Comparison of ENCODE assay signal across 23 cellular contexts in genomic region chr20:44851545-44851944, GRCh38. TPM values are rescaled to one million over a fixed set of nuclear protein-coding genes. Genes with fewer than 3 reads are reported as not detected.
DNase-seq lines count a peak whose midpoint lies in the region; ATAC-seq, FAIRE-seq and TF ChIP-seq lines count a peak whose summit lies in the region.
"Had no signal": no experiment of that assay in that cellular context is flagged by ENCODE, and none has a peak within 500 bp of the region (broad histone marks: within the 10 kb centered on the region; RNA-seq: fewer than 3 reads in every experiment).

No MANE protein-coding gene starts in this region.

- intact Hi-C loops in left cardiac atrium (cut with DNase I): no loop called here

- CTCF ChIA-PET in H1 (lab: Charles Lee; ENCODE audit: partially characterized antibody): interaction anchor here (1.4 to 1.9 kb wide), 4 partner anchors 31 to 104 kb away, joined by 4 to 15 read pairs (median 5); no protein-coding TSS in a partner anchor

- no peak overlapping the region for H3K14ac ChIP-seq in H1 (ENCODE audit: insufficient read length)

- no peak overlapping the region for H2BK15ac ChIP-seq in H1 (ENCODE audit: low read length)

- peak; percentile 85 for DNase-seq in LNCaP clone FGC (ENCODE audit: low read depth)
- no peak for DNase-seq in H1 (ENCODE audit: low read depth in 1 of 2, low spot score in 2 of 2)
- no peak for DNase-seq in stimulated activated CD8-positive, alpha-beta memory T cell treated with anti-CD3 and anti-CD28 coated beads, Interleukin-4, amount 100 ng/mL, for 48 hours
- DNase-seq in left cardiac atrium: no peak
- DNase-seq in stimulated activated CD4-positive, alpha-beta T cell treated with anti-CD3 and anti-CD28 coated beads, Interleukin-12 subunit alpha, Interleukin-12 subunit beta, amount 100 ng/mL, for 4 hours: no peak
- no peak for DNase-seq in substantia nigra (lab: John Stamatoyannopoulos, UW)
- DNase-seq: 8988T, GF-D8, HFFc6, KG1, MM.1S, NCI-H1105 treated with DMSO at 0.1 percent for 48 hours, NCI-H1930, NCI-H2171 treated with DMSO at 0.1 percent for 48 hours, NCI-H510A treated with DMSO at 0.1 percent for 48 hours, Right ventricle myocardium superior had no signal

- no peak overlapping the region for H3K23ac ChIP-seq in H1 (ENCODE audit: insufficient read length)

- H3K4me3 ChIP-seq in LNCaP clone FGC (ENCODE audit: low read depth, low read length) (no peak overlapping the region), H1 (ENCODE audit: extremely low read depth in 1 of 4, insufficient read depth in 2 of 4, low read depth in 3 of 4, low read length in 4 of 4) (no peak overlapping the region), mucosa of rectum (ENCODE audit: low read length in 2 of 2) (no peak overlapping the region)
- H3K4me3 ChIP-seq: BLaER1 treated with 17β-estradiol and CSF1 and Interleukin-3, amounts not matched to agents 10 nM and 100 nM; SK-N-MC had no signal

- POLR2A ChIA-PET in H1 (lab: Charles Lee; ENCODE audit: partially characterized antibody): no interaction called here

- H3K79me2 ChIP-seq in H1 (ENCODE audit: control insufficient read depth in 1 of 2, insufficient read depth in 2 of 2, low read length in 2 of 2): no peaks in the 10 kb centered on the region

- H3K4ac ChIP-seq in H1 (replicated peaks; ENCODE audit: insufficient read length, low read depth, low read length): no peak overlapping the region

- no peak overlapping the region for H2AFZ ChIP-seq in H1 (ENCODE audit: low read length)

- no peak overlapping the region for H4K8ac ChIP-seq in H1 (ENCODE audit: extremely low read depth, insufficient read depth, low read length)

- no peak overlapping the region for H2BK120ac ChIP-seq in H1 (replicated peaks; ENCODE audit: low read depth, low read length)

- no peak for ATAC-seq in left cardiac atrium

- TF ChIP-seq EP300 in H1 (IDR thresholded peaks at IDR 0.05; ENCODE audit: borderline replicate concordance in 1 of 2, low read depth in 2 of 2, low read length in 2 of 2): no peak

- H4K91ac ChIP-seq in H1 (replicated peaks; ENCODE audit: insufficient read length, low read length): no peak overlapping the region

- H3K4me1 ChIP-seq in H1 (replicated peaks in 1 of 4; ENCODE audit: control insufficient read depth in 3 of 4, insufficient read depth in 4 of 4, low read length in 3 of 4): peaks cover 0 to 2% (median under 1%) of the 10 kb centered on the region in 4 experiments; a peak in 2 of 7 replicates
- peaks cover 10 to 28% of the 10 kb centered on the region in 2 donors for H3K4me1 ChIP-seq in mucosa of rectum (ENCODE audit: control insufficient read depth in 2 of 2, insufficient read depth in 2 of 2, low read length in 2 of 2)
- H3K4me1 ChIP-seq: BLaER1 treated with 17β-estradiol and CSF1 and Interleukin-3, amounts not matched to agents 10 nM and 100 nM had no signal

- H3K18ac ChIP-seq in H1 (ENCODE audit: extremely low read depth, low read length): no peak overlapping the region

- no peak overlapping the region for H2BK5ac ChIP-seq in H1 (ENCODE audit: low read depth, low read length)

- no peaks in the 10 kb centered on the region for H3K27me3 ChIP-seq in H1 (replicated peaks in 1 of 4; ENCODE audit: control insufficient read depth in 3 of 4, extremely low read depth in 1 of 4, insufficient read depth in 3 of 4, low read length in 3 of 4)
- H3K27me3 ChIP-seq in mucosa of rectum (ENCODE audit: control insufficient read depth in 2 of 2, insufficient read depth in 2 of 2, low read length in 2 of 2): no peaks in the 10 kb centered on the region
- H3K27me3 ChIP-seq: BLaER1 treated with 17β-estradiol and CSF1 and Interleukin-3, amounts not matched to agents 10 nM and 100 nM had no signal

- no peaks in the 10 kb centered on the region; the same call in 1 of the 2 replicates for H3K23me2 ChIP-seq in H1 (ENCODE audit: low read depth, low read length)

- no peak for TF ChIP-seq RAD21 in H1 (IDR thresholded peaks at IDR 0.05 in 1 of 2, conservative IDR thresholded peaks at IDR 0.05 in 1 of 2; ENCODE audit: low read depth in 2 of 2, low read length in 2 of 2)

- no peak overlapping the region for H4K5ac ChIP-seq in H1 (ENCODE audit: insufficient read length, low read depth, low read length)

- H2BK12ac ChIP-seq in H1 (ENCODE audit: low read depth, low read length): no peak overlapping the region

- WGBS in H1 (ENCODE audit: extremely low coverage in 1 of 2, insufficient coverage in 1 of 2, insufficient read length in 1 of 2, insufficient replicate concordance in 2 of 2, low coverage in 1 of 2, low lambda C conversion rate in 2 of 2, missing lambda C conversion rate in 1 of 2), 2 experiments: 53% methylated on average over 3 of the region's 3 CpGs; no CpG with 5 or more reads in 1 of the 2 experiments

- H4K20me1 ChIP-seq in H1 (replicated peaks in 1 of 2; ENCODE audit: control insufficient read depth in 1 of 2, insufficient read depth in 2 of 2, low read length in 2 of 2): peaks cover 0 to 2% of the 10 kb centered on the region in 2 experiments
- H4K20me1 ChIP-seq: BLaER1 treated with 17β-estradiol and CSF1 and Interleukin-3, amounts not matched to agents 10 nM and 100 nM had no signal

- TF ChIP-seq CTCF in C4-2B (conservative IDR thresholded peaks at IDR 0.05): peak; percentile 25
- TF ChIP-seq CTCF in LNCaP clone FGC (IDR thresholded peaks at IDR 0.05; ENCODE audit: control insufficient read depth, extremely low read depth, insufficient read depth): peak; percentile 47
- TF ChIP-seq CTCF in H1 (IDR thresholded peaks at IDR 0.05; ENCODE audit: control extremely low read depth in 1 of 3, insufficient read depth in 1 of 3, low read depth in 1 of 3, low read length in 3 of 3): no peak

- H3K56ac ChIP-seq in H1 (replicated peaks; ENCODE audit: insufficient read length, low read depth, low read length): no peak overlapping the region

- no peak overlapping the region for H3K27ac ChIP-seq in C4-2B
- no peak overlapping the region for H3K27ac ChIP-seq in H1 (ENCODE audit: low read depth, low read length)
- H3K27ac ChIP-seq in mucosa of rectum (ENCODE audit: low read depth in 2 of 2, low read length in 2 of 2): peak overlapping the region; percentile 48 to 56
- H3K27ac ChIP-seq in substantia nigra (ENCODE audit: low read depth, low read length, poor library complexity, severe bottlenecking): no peak overlapping the region
- H3K27ac ChIP-seq: BLaER1 treated with 17β-estradiol and CSF1 and Interleukin-3, amounts not matched to agents 10 nM and 100 nM; SK-N-MC had no signal

- H3K36me3 ChIP-seq in H1 (ENCODE audit: control insufficient read depth in 2 of 4, insufficient read depth in 4 of 4, low read length in 3 of 4) (no peaks in the 10 kb centered on the region), mucosa of rectum (ENCODE audit: control insufficient read depth in 2 of 2, insufficient read depth in 2 of 2, low read length in 2 of 2) (no peaks in the 10 kb centered on the region)
- H3K36me3 ChIP-seq: BLaER1 treated with 17β-estradiol and CSF1 and Interleukin-3, amounts not matched to agents 10 nM and 100 nM had no signal

- peaks cover 0 to 4% of the 10 kb centered on the region in 2 experiments; a peak in 1 of 4 replicates for H3K9me3 ChIP-seq in H1 (ENCODE audit: insufficient read depth in 2 of 2, low read depth in 1 of 2, low read length in 1 of 2)
- H3K9me3 ChIP-seq in mucosa of rectum (ENCODE audit: control insufficient read depth in 2 of 2, low read length in 2 of 2): no peaks in the 10 kb centered on the region

- TF ChIP-seq POLR2A in H1 (IDR thresholded peaks at IDR 0.05; ENCODE audit: control extremely low read depth in 1 of 2, low read depth in 2 of 2, low read length in 2 of 2): no peak

- no peak overlapping the region for H2BK20ac ChIP-seq in H1 (ENCODE audit: low read length)

- no peak overlapping the region for H3K4me2 ChIP-seq in H1 (ENCODE audit: insufficient read depth in 1 of 2, low read depth in 2 of 2, low read length in 2 of 2)
- H3K4me2 ChIP-seq: BLaER1 treated with 17β-estradiol and CSF1 and Interleukin-3, amounts not matched to agents 10 nM and 100 nM had no signal

- no peaks in the 10 kb centered on the region for H3K79me1 ChIP-seq in H1 (ENCODE audit: low read depth, low read length)

- H3K9ac ChIP-seq in H1 (replicated peaks in 1 of 4; ENCODE audit: extremely low read depth in 1 of 4, low read depth in 3 of 4, low read length in 3 of 4) (no peak overlapping the region), mucosa of rectum (ENCODE audit: low read depth in 1 of 2, low read length in 2 of 2) (no peak overlapping the region)
- H3K9ac ChIP-seq: BLaER1 treated with 17β-estradiol and CSF1 and Interleukin-3, amounts not matched to agents 10 nM and 100 nM had no signal

- no peak overlapping the region for H2AK5ac ChIP-seq in H1 (ENCODE audit: low read depth, low read length)

- no peak for FAIRE-seq in H1 (lab: Jason Lieb, UNC)
- FAIRE-seq: GM12891, GM18507, RCC 7860 had no signal

RNA-seq across cellular contexts. Expression of gene YWHAB, which starts 34.0 kb away (rescaled TPM):
- total RNA-seq in H1 (2021; fragmentation: NEBNext Ultra II Directional; extraction: Animal tissue kit (Norgen Biotek cat#: 25700)): 246 and 256 TPM in 2 replicates
- 40.2 and 72.9 TPM in 2 replicates for polyA plus RNA-seq in H1 (2011; rRNA removed)
- 93.0 TPM for polyA plus RNA-seq in H1 (2011; cell fraction: cytosol; rRNA removed)
- 30.6 TPM for polyA plus RNA-seq in H1 (2011; cell fraction: nucleus; rRNA removed)
- 131 to 211 TPM (median 149 TPM) in 4 replicates for polyA plus RNA-seq in H1 (2012, experiment 1 of 2)
- 47.9 TPM for polyA plus RNA-seq in H1 (2012, experiment 2 of 2)
- 235 TPM for polyA plus RNA-seq in H1 (2013, experiment 1 of 2)
- 241 TPM for polyA plus RNA-seq in H1 (2013, experiment 2 of 2)
- 52.5 and 80.7 TPM in 2 replicates for polyA minus RNA-seq in H1 (2011; rRNA and poly(A)+ RNA removed)
- polyA minus RNA-seq in H1 (2011; cell fraction: cytosol; rRNA and poly(A)+ RNA removed): 44.5 TPM
- 34.7 TPM for polyA minus RNA-seq in H1 (2011; cell fraction: nucleus; rRNA and poly(A)+ RNA removed)
- total RNA-seq in left cardiac atrium: 100 to 1,000 TPM; 109 to 140 TPM

RNA-seq across cellular contexts. Expression of gene RIMS4, which starts 41.2 kb away (rescaled TPM):
- total RNA-seq in H1 (2021; fragmentation: NEBNext Ultra II Directional; extraction: Animal tissue kit (Norgen Biotek cat#: 25700)): 44.2 and 49.8 TPM in 2 replicates
- polyA plus RNA-seq in H1 (2011; rRNA removed): 13.3 and 18.9 TPM in 2 replicates
- polyA plus RNA-seq in H1 (2011; cell fraction: cytosol; rRNA removed): 14.4 TPM
- 23.8 TPM for polyA plus RNA-seq in H1 (2011; cell fraction: nucleus; rRNA removed)
- polyA plus RNA-seq in H1 (2012, experiment 1 of 2): 24.4 to 33.1 TPM (median 29.0 TPM) in 4 replicates
- 34.8 TPM for polyA plus RNA-seq in H1 (2012, experiment 2 of 2)
- polyA plus RNA-seq in H1 (2013, experiment 1 of 2): 10.3 TPM
- polyA plus RNA-seq in H1 (2013, experiment 2 of 2): 10.5 TPM
- polyA minus RNA-seq in H1 (2011; rRNA and poly(A)+ RNA removed): 26.1 and 29.8 TPM in 2 replicates
- 23.3 TPM for polyA minus RNA-seq in H1 (2011; cell fraction: cytosol; rRNA and poly(A)+ RNA removed)
- polyA minus RNA-seq in H1 (2011; cell fraction: nucleus; rRNA and poly(A)+ RNA removed): 12.1 TPM
- total RNA-seq in left cardiac atrium: under 1 TPM; 0.58 to 0.80 TPM
- total RNA-seq: HFFc6 had no signal

RNA-seq across cellular contexts. Expression of gene PABPC1L, which starts 58.3 kb away (rescaled TPM):
- total RNA-seq in H1 (2021; fragmentation: NEBNext Ultra II Directional; extraction: Animal tissue kit (Norgen Biotek cat#: 25700)): 60.9 and 61.1 TPM in 2 replicates
- polyA plus RNA-seq in H1 (2011; rRNA removed): 108 and 151 TPM in 2 replicates
- polyA plus RNA-seq in H1 (2011; cell fraction: cytosol; rRNA removed): 155 TPM
- polyA plus RNA-seq in H1 (2011; cell fraction: nucleus; rRNA removed): 347 TPM
- 83.3 to 100 TPM (median 93.5 TPM) in 4 replicates for polyA plus RNA-seq in H1 (2012, experiment 1 of 2)
- polyA plus RNA-seq in H1 (2012, experiment 2 of 2): 37.4 TPM
- polyA plus RNA-seq in H1 (2013, experiment 1 of 2): 58.3 TPM
- polyA plus RNA-seq in H1 (2013, experiment 2 of 2): 46.6 TPM
- 40.6 and 47.9 TPM in 2 replicates for polyA minus RNA-seq in H1 (2011; rRNA and poly(A)+ RNA removed)
- 32.8 TPM for polyA minus RNA-seq in H1 (2011; cell fraction: cytosol; rRNA and poly(A)+ RNA removed)
- 75.4 TPM for polyA minus RNA-seq in H1 (2011; cell fraction: nucleus; rRNA and poly(A)+ RNA removed)
- total RNA-seq in left cardiac atrium: 1 to 10 TPM; 5.6 to 6.3 TPM

Comparison
In these comparisons a context has a peak if more than half of its experiments do, and no peak if none do; other contexts are left out.
1. H3K27ac ChIP-seq: peak in mucosa of rectum (2 of 2); none in C4-2B (single experiment), H1 (single experiment) and substantia nigra (single experiment).
2. CTCF ChIP-seq: peak in C4-2B (single experiment) and LNCaP clone FGC (single experiment); none in H1 (0 of 3).
3. RNA of gene RIMS4, which starts 41.2 kb away (total RNA-seq): 44.2 to 49.8 TPM in H1; 0.58 to 0.80 TPM in left cardiac atrium; every median in the first group is over 10 times any median in the second.